28 cellular contexts compared by ENCODE assay signal in the genomic region with DNA sequence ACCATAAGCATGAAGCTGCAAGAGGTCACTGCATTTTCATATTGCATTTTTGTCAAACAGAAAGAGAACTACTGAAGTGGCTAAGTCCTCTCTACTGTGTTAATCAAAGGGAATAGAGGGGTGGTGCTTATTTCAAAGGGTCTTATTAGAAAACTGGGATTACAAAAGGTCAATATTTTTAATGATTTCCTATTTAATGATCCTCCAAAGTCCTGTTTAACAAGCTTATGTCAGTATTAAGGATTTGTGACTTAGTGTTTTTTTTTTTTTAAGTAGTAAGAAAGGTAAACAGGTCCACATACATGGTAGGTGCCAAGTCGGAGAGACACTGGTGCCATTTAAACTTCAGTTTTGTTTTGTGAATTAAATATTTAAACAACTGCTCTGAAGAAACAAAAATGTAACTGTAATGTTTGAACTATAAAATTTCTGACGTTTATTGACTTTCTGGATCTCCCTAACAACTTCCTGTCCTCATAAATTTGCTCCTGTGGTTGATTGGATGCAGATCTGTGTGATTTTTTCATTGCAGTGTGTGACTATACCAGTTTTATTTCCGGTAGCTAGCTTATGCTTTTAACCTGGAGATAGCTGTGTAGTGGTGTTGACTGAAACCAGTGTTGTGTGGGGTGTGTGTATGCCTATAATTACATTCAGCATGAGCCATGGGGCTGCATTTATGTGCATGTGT. TPM values are rescaled to one million over a fixed set of nuclear protein-coding genes. Genes with fewer than 3 reads are reported as not detected.
DNase-seq lines count a peak whose midpoint lies in the region; ATAC-seq, FAIRE-seq and TF ChIP-seq lines count a peak whose summit lies in the region.
"Had no signal": no experiment of that assay in that cellular context is flagged by ENCODE, and none has a peak within 500 bp of the region (broad histone marks: within the 10 kb centered on the region; RNA-seq: fewer than 3 reads in every experiment).

No MANE protein-coding gene starts in this region.

- H3K4me3 ChIP-seq in bronchial epithelial cell (ENCODE audit: low read depth, low read length) (no peak overlapping the region), prostate gland (no peak overlapping the region), psoas muscle (no peak overlapping the region)
- H3K4me3 ChIP-seq: GM23248, Peyer's patch, right atrium auricular region, smooth muscle cell had no signal

- DNase-seq in DMS53 (lab: John Stamatoyannopoulos, UW) (peak; percentile 57), NCI-H2081 treated with DMSO at 0.1 percent for 48 hours (lab: John Stamatoyannopoulos, UW) (peak; percentile 36), bronchial epithelial cell (ENCODE audit: low read depth) (no peak), prostate gland (ENCODE audit: low spot score) (peak; percentile 55), psoas muscle (no peak), iPS-NIHi7 (ENCODE audit: extremely low spot score) (no peak)
- DNase-seq: activated CD4-positive, alpha-beta T cell treated with anti-CD3 and anti-CD28 coated beads for 4 hours; activated CD8-positive, alpha-beta memory T cell treated with anti-CD3 and anti-CD28 coated beads for 24 hours; activated effector memory CD4-positive, alpha-beta T cell treated with Interleukin-2 at 50 U/mL for 16 hours; DMS 273 treated with DMSO at 0.1 percent for 48 hours; GM23248; hypothalamus; immature natural killer cell; IMR-90; NCI-H1092; NCI-H187; NCI-H2171; NCI-H524; Peyer's patch; stimulated activated naive CD8-positive, alpha-beta T cell treated with anti-CD3 and anti-CD28 coated beads, Interleukin-15, Interleukin-2, amounts not matched to agents 100 U/mL and 50 U/mL, for 24 hours; T-helper 9 cell; WERI-Rb-1 had no signal

- peak overlapping the region; percentile 20 to 57 for H3K27ac ChIP-seq in prostate gland
- H3K27ac ChIP-seq in psoas muscle: no peak overlapping the region
- H3K27ac ChIP-seq: GM23248, parathyroid adenoma, Peyer's patch, right atrium auricular region, WERI-Rb-1 had no signal

- TF ChIP-seq CTCF in bronchial epithelial cell (IDR thresholded peaks at IDR 0.05; ENCODE audit: insufficient read depth, low read length, severe bottlenecking): no peak
- peak in 1 of 4 experiments; percentile 9 for TF ChIP-seq CTCF in prostate gland (IDR thresholded peaks at IDR 0.05)
- no peak for TF ChIP-seq CTCF in psoas muscle (IDR thresholded peaks at IDR 0.05)

- H3K27me3 ChIP-seq in bronchial epithelial cell (ENCODE audit: control insufficient read depth, insufficient read depth, low read length): no peaks in the 10 kb centered on the region
- no peaks in the 10 kb centered on the region for H3K27me3 ChIP-seq in prostate gland (replicated peaks; ENCODE audit: insufficient read depth)
- H3K27me3 ChIP-seq in psoas muscle (ENCODE audit: insufficient read depth in 3 of 3, low read length in 2 of 3): peaks cover 0 to 4% (median 3%) of the 10 kb centered on the region in 3 donors
- H3K27me3 ChIP-seq: Peyer's patch, right atrium auricular region had no signal

- peak; percentile 7 for FAIRE-seq in bronchial epithelial cell (lab: Jason Lieb, UNC)
- FAIRE-seq: urothelium cell line had no signal

- ATAC-seq in GM18517 (IDR thresholded peaks at IDR 0.05; ENCODE audit: unreplicated experiment): no peak
- ATAC-seq in psoas muscle: no peak
- ATAC-seq: left lobe of liver; stimulated activated naive CD8-positive, alpha-beta T cell treated with anti-CD3 and anti-CD28 coated beads, Interleukin-15, Interleukin-2, amounts not matched to agents 100 U/mL and 50 U/mL, for 24 hours had no signal

- TF ChIP-seq POLR2A in prostate gland (IDR thresholded peaks at IDR 0.05): no peak

- WGBS in prostate gland: 8% methylated on average over 3 of the region's 3 CpGs
- 50 to 58% (median 51%) methylated on average over 3 of the region's 3 CpGs for WGBS in psoas muscle, 3 donors

- H3K9me3 ChIP-seq in prostate gland (no peaks in the 10 kb centered on the region), psoas muscle (no peaks in the 10 kb centered on the region)
- H3K9me3 ChIP-seq: Peyer's patch, right atrium auricular region had no signal

- intact Hi-C loops in prostate gland (cut with DNase I) (no loop called here), psoas muscle (cut with DNase I) (no loop called here)

- peaks cover 10% of the 10 kb centered on the region for H3K4me1 ChIP-seq in prostate gland (replicated peaks)
- H3K4me1 ChIP-seq in psoas muscle: no peaks in the 10 kb centered on the region
- H3K4me1 ChIP-seq: parathyroid adenoma, Peyer's patch, right atrium auricular region had no signal

- H3K36me3 ChIP-seq in bronchial epithelial cell (ENCODE audit: control insufficient read depth, insufficient read depth, low read length) (no peaks in the 10 kb centered on the region), prostate gland (no peaks in the 10 kb centered on the region), psoas muscle (ENCODE audit: insufficient read depth in 1 of 2, low read depth in 1 of 2) (no peaks in the 10 kb centered on the region)
- H3K36me3 ChIP-seq: Peyer's patch, right atrium auricular region, WERI-Rb-1 had no signal

RNA-seq across cellular contexts. Expression of gene CACNA1D, which starts 8.6 kb away (rescaled TPM):
- 0.13 and 0.26 TPM in 2 replicates for total RNA-seq in bronchial epithelial cell
- total RNA-seq in prostate gland: 10 to 100 TPM; 15.5 to 45.1 TPM
- total RNA-seq in psoas muscle: under 1 TPM in 3 of 4 donors, not detected in 1; 0.28 to 0.82 (median 0.34) TPM
- polyA plus RNA-seq in psoas muscle: under 1 TPM in 2 of 3 donors, not detected in 1; 0.05 to 0.06 TPM
- total RNA-seq: GM23248, IMR-90 had no signal
- polyA plus RNA-seq: GM23248, immature natural killer cell had no signal

Comparison
In these comparisons a context has a peak if more than half of its experiments do, and no peak if none do; other contexts are left out.
1. DNase-seq: peak in DMS53 (single experiment), NCI-H2081 treated with DMSO at 0.1 percent for 48 hours (single experiment) and prostate gland (single experiment); none in bronchial epithelial cell (single experiment), psoas muscle (0 of 2) and iPS-NIHi7 (single experiment).
2. RNA of gene CACNA1D, which starts 8.6 kb away (total RNA-seq): 15.5 to 45.1 TPM in prostate gland; 0.28 to 0.82 TPM in psoas muscle and 0.13 to 0.26 TPM in bronchial epithelial cell; every median in the first group is over 4 times any median in the second.